Comparison of ENCODE assay signal across 1 cellular context in the genomic region with DNA sequence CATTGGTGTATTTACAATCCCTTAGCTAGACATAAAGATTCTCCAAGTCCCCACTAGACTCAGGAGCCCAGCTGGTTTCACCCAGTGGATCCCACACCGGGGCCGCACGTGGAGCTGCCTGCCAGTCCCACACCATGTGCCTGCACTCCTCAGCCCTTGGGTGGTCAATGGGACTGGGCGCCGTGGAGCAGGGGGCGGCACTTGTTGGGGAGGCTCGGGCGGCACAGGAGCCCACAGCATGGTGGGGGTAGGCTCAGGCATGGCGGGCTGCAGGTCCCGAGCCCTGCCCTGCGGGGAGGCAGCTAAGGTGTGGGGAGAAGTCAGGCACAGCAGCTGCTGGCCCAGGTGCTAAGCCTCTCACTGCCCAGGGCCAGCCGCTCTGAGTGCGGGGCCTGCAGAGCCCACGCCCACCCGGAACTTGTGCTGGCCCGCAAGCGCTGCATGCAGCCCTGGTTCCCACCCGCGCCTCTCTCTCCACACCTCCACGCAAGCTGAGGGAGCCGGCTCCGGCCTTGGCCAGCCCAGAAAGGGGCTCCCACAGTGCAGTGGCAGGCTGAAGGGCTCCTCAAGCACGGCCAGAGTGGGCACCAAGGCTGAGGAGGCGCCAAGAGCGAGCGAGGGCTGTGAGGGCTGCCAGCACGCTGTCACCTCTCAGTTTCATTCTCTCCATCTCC.
TF ChIP-seq lines count a peak whose summit lies in the region.

No MANE protein-coding gene starts in this region.

TF ChIP-seq in HepG2, 621 proteins besides CTCF, POLR2A, EP300 and RAD21:
- TF ChIP-seq, protein P1, sequence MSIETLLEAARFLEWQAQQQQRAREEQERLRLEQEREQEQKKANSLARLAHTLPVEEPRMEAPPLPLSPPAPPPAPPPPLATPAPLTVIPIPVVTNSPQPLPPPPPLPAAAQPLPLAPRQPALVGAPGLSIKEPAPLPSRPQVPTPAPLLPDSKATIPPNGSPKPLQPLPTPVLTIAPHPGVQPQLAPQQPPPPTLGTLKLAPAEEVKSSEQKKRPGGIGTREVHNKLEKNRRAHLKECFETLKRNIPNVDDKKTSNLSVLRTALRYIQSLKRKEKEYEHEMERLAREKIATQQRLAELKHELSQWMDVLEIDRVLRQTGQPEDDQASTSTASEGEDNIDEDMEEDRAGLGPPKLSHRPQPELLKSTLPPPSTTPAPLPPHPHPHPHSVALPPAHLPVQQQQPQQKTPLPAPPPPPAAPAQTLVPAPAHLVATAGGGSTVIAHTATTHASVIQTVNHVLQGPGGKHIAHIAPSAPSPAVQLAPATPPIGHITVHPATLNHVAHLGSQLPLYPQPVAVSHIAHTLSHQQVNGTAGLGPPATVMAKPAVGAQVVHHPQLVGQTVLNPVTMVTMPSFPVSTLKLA (IDR thresholded peaks at IDR 0.05), result 0 out of 2 replicates have a peak, but pooled peaks have one; percentile 6
